8 cellular contexts compared by ENCODE assay signal in the genomic region with DNA sequence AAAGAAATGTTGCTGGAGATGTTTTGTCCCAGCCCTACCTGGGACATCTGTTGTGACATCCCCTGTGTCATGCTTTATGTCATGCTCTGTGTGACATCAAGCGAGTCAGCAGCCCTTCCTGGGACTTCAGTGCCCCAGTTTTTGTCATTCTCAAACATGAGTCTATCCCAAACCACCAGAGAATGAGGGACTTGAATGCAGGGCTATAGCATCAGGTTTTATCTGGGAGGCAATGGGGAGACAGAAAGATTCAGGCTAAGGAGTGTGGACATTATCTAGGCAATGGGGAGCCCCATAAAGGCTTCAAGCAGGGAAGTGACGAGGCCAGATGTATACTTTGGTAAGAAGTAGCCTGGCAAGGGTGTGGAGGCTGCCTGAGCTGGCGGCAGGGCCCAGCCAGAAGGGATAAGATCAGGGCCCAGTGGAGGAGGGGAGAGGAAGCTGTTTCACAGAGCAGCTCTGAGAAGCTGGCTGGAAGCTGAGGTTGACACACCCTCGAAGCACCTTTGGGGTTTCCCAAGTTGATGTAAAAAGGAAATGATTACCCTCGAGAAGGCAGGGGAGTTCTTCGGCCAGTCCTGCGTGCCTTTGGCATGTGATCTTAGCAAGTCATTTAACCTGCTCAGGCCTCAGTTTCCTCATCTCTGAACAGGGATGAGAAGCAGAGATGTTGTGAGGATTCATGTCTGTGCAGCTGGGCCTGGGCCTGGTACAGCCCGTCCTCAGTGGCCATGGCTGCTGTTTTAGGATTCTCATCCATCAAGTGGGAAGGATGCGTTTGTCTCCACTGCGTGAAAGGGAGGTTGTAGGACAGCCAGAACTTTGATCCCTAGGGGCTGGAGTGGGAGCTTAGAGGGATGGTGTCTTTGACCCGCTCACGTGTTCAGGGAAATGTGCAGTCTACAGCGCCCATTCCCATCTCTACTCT. TPM values are rescaled to one million over a fixed set of nuclear protein-coding genes. Genes with fewer than 3 reads are reported as not detected.
DNase-seq lines count a peak whose midpoint lies in the region; FAIRE-seq and TF ChIP-seq lines count a peak whose summit lies in the region.

No MANE protein-coding gene starts in this region.

- peak; percentile 22 for TF ChIP-seq POLR2A in GM10847 (IDR thresholded peaks at IDR 0.05; ENCODE audit: extremely low read depth, insufficient read length)

- H2AFZ ChIP-seq in GM23248 = peak overlapping the region; percentile 21

- no peak overlapping the region for H3K4me3 ChIP-seq in GM23248

- no peaks in the 10 kb centered on the region for H3K36me3 ChIP-seq in GM23248 (ENCODE audit: low read depth)

- no peaks in the 10 kb centered on the region for H3K9me3 ChIP-seq in GM23248 (ENCODE audit: low read depth)

- H4K20me1 ChIP-seq in GM23248 (ENCODE audit: insufficient read depth) = no peaks in the 10 kb centered on the region

- H3K4me1 ChIP-seq in GM23248 (ENCODE audit: insufficient read depth) = peaks cover 36% of the 10 kb centered on the region

- in situ Hi-C loops in GM23248 (cut with MboI) = no loop called here

- no peaks in the 10 kb centered on the region for H3K79me2 ChIP-seq in GM23248 (ENCODE audit: insufficient read depth)

- WGBS in GM23248 (ENCODE audit: low coverage in 1 of 2, low lambda C conversion rate in 2 of 2, missing lambda C conversion rate in 2 of 2), 2 experiments = 51 to 54% methylated on average over 13 of the region's 13 CpGs

- H3K27ac ChIP-seq in GM23248 = peak overlapping the region; percentile 58

- H3F3A ChIP-seq in GM23248 (ENCODE audit: insufficient read depth) = peaks cover 38% of the 10 kb centered on the region

- DNase-seq in GM23248 (peak; percentile 83), NAMALWA (ENCODE audit: low spot score) (peak; percentile 48), activated T-cell treated with anti-CD3 and anti-CD28 coated beads for 48 hours (ENCODE audit: low read depth) (peak; percentile 58), germinal center (ENCODE audit: low spot score) (peak; percentile 60), HTR-8/SVneo (ENCODE audit: insufficient read length, low spot score) (no peak), frontal cortex (ENCODE audit: low spot score in 2 of 2) (no peak)
- peak; percentile 48 to 77 for DNase-seq in stimulated activated CD4-positive, alpha-beta T cell treated with anti-CD3 and anti-CD28 coated beads, Interleukin-4, amount 100 ng/mL, for 4 hours

- no peaks in the 10 kb centered on the region for H3K27me3 ChIP-seq in GM23248 (replicated peaks; ENCODE audit: insufficient read depth)

- H3K9ac ChIP-seq in GM23248 = peak overlapping the region; percentile 51

- peak overlapping the region; percentile 20 for H3K4me2 ChIP-seq in GM23248 (ENCODE audit: unreplicated experiment)

- no peak for FAIRE-seq in HTR-8/SVneo (lab: Jason Lieb, UNC)
- FAIRE-seq in frontal cortex (lab: Jason Lieb, UNC) = no peak

- H3K9me2 ChIP-seq in GM23248 (ENCODE audit: insufficient read depth) = no peaks in the 10 kb centered on the region

RNA-seq across cellular contexts. Expression of a gene that starts 34.3 kb away (rescaled TPM):
- total RNA-seq in GM23248 (2014; rRNA removed; shearing (Covaris generic)) = 0.89 and 2.1 TPM in 2 replicates
- 1.1 TPM in 2 replicates for polyA plus RNA-seq in GM23248 (2016; fragmentation: Nextera tagmentation; extraction: Ambion mirVana)
- 3.3 TPM for total RNA-seq in frontal cortex

RNA-seq across cellular contexts. Expression of a gene that starts 49.2 kb away (rescaled TPM):
- 8.4 and 10.1 TPM in 2 replicates for total RNA-seq in GM23248 (2014; rRNA removed; shearing (Covaris generic))
- polyA plus RNA-seq in GM23248 (2016; fragmentation: Nextera tagmentation; extraction: Ambion mirVana) = 4.6 and 4.9 TPM in 2 replicates
- total RNA-seq in frontal cortex = 19.2 TPM

RNA-seq across cellular contexts. Expression of a gene that starts 57.4 kb away (rescaled TPM):
- total RNA-seq in GM23248 (2014; rRNA removed; shearing (Covaris generic)) = 35.2 and 42.7 TPM in 2 replicates
- 16.2 and 17.7 TPM in 2 replicates for polyA plus RNA-seq in GM23248 (2016; fragmentation: Nextera tagmentation; extraction: Ambion mirVana)
- total RNA-seq in frontal cortex = 123 TPM

Comparison
In these comparisons a context has a peak if more than half of its experiments do, and no peak if none do; other contexts are left out.
1. DNase-seq: peak in GM23248 (single experiment), NAMALWA (single experiment), activated T-cell treated with anti-CD3 and anti-CD28 coated beads for 48 hours (single experiment), germinal center (single experiment) and stimulated activated CD4-positive, alpha-beta T cell treated with anti-CD3 and anti-CD28 coated beads, Interleukin-4, amount 100 ng/mL, for 4 hours (2 of 2); none in HTR-8/SVneo (single experiment) and frontal cortex (0 of 2).